19 cellular contexts compared by ENCODE assay signal in genomic region chr10:109207361-109207760, GRCh38.
DNase-seq lines count a peak whose midpoint lies in the region; ATAC-seq and TF ChIP-seq lines count a peak whose summit lies in the region.
"Had no signal": no experiment of that assay in that cellular context is flagged by ENCODE, and none has a peak within 500 bp of the region (broad histone marks: within the 10 kb centered on the region; RNA-seq: fewer than 3 reads in every experiment).

No MANE protein-coding gene starts in this region.

- H3K9me2 ChIP-seq in GM23248 (ENCODE audit: insufficient read depth) = no peaks in the 10 kb centered on the region; the same call in 1 of the 2 replicates
- no peaks in the 10 kb centered on the region for H3K9me2 ChIP-seq in hepatocyte (replicated peaks; ENCODE audit: insufficient read depth)

- H3K14ac ChIP-seq in trophoblast cell (ENCODE audit: low read length) = no peak overlapping the region

- H3K4me3 ChIP-seq in GM23248 (no peak overlapping the region), hepatocyte (no peak overlapping the region), trophoblast cell (ENCODE audit: low read depth, low read length) (no peak overlapping the region), esophagus squamous epithelium (no peak overlapping the region)

- H3F3A ChIP-seq in GM23248 (ENCODE audit: insufficient read depth) = peaks cover 25% of the 10 kb centered on the region

- no peak overlapping the region for H2BK5ac ChIP-seq in trophoblast cell (ENCODE audit: low read depth, low read length, poor library complexity)

- WGBS in GM23248 (ENCODE audit: low coverage in 1 of 2, low lambda C conversion rate in 2 of 2, missing lambda C conversion rate in 2 of 2), 2 experiments = 96 to 100% methylated on average over 1 of the region's 1 CpG
- 64% methylated on average over 1 of the region's 1 CpG for WGBS in hepatocyte (ENCODE audit: low lambda C conversion rate, missing lambda C conversion rate)
- no CpG with 5 or more reads among the region's 1 CpG for WGBS in trophoblast cell (ENCODE audit: extremely low coverage, insufficient coverage, insufficient read length)
- WGBS in esophagus squamous epithelium, 2 donors = 20 to 36% methylated on average over 1 of the region's 1 CpG

- H3K36me3 ChIP-seq in GM23248 (ENCODE audit: low read depth) (no peaks in the 10 kb centered on the region), hepatocyte (replicated peaks; ENCODE audit: insufficient read depth, low read depth) (no peaks in the 10 kb centered on the region), trophoblast cell (ENCODE audit: control insufficient read depth in 1 of 2, insufficient read depth in 2 of 2, low read length in 2 of 2) (no peaks in the 10 kb centered on the region), esophagus squamous epithelium (no peaks in the 10 kb centered on the region)

- no peak overlapping the region for H4K91ac ChIP-seq in trophoblast cell (ENCODE audit: low read depth, low read length)

- H3K27me3 ChIP-seq in GM23248 (replicated peaks; ENCODE audit: insufficient read depth) = no peaks in the 10 kb centered on the region
- H3K27me3 ChIP-seq in hepatocyte = no peaks in the 10 kb centered on the region
- no peaks in the 10 kb centered on the region for H3K27me3 ChIP-seq in trophoblast cell (ENCODE audit: insufficient read depth, low read length)
- H3K27me3 ChIP-seq in esophagus squamous epithelium = no peaks in the 10 kb centered on the region

- H2AK5ac ChIP-seq in trophoblast cell (ENCODE audit: low read length) = no peak overlapping the region

- H3K79me1 ChIP-seq in trophoblast cell (ENCODE audit: low read length) = no peaks in the 10 kb centered on the region

- peak overlapping the region; percentile 60 for H2BK12ac ChIP-seq in trophoblast cell (ENCODE audit: low read length)

- H3K9ac ChIP-seq in GM23248 (no peak overlapping the region), trophoblast cell (ENCODE audit: low read length) (no peak overlapping the region)

- no peak overlapping the region for H4K12ac ChIP-seq in trophoblast cell (ENCODE audit: low read depth, low read length)

- no peak for TF ChIP-seq POLR2A in esophagus squamous epithelium (IDR thresholded peaks at IDR 0.05)

- no peak overlapping the region for H3K4ac ChIP-seq in trophoblast cell (ENCODE audit: low read depth, low read length)

- H2BK120ac ChIP-seq in trophoblast cell (ENCODE audit: insufficient read depth, low read length, poor library complexity) = no peak overlapping the region

- no peaks in the 10 kb centered on the region for H3K4me1 Mint-ChIP-seq in natural killer cell

- no peak overlapping the region for H3K23ac ChIP-seq in trophoblast cell (ENCODE audit: low read length)

- H4K20me1 ChIP-seq in GM23248 (ENCODE audit: insufficient read depth) (no peaks in the 10 kb centered on the region), hepatocyte (ENCODE audit: insufficient read depth, poor library complexity, severe bottlenecking) (no peaks in the 10 kb centered on the region)

- H3K79me2 ChIP-seq in GM23248 (ENCODE audit: insufficient read depth) (no peaks in the 10 kb centered on the region), hepatocyte (no peaks in the 10 kb centered on the region), trophoblast cell (ENCODE audit: control insufficient read depth, insufficient read depth, low read length, poor library complexity) (no peaks in the 10 kb centered on the region)

- H3K9me3 ChIP-seq in GM23248 (ENCODE audit: low read depth) (no peaks in the 10 kb centered on the region), hepatocyte (ENCODE audit: low read depth) (no peaks in the 10 kb centered on the region), trophoblast cell (ENCODE audit: insufficient read depth, low read depth, low read length) (no peaks in the 10 kb centered on the region), esophagus squamous epithelium (no peaks in the 10 kb centered on the region)

- intact Hi-C loops in natural killer cell (cut with micrococcal nuclease) = no loop called here
- intact Hi-C loops in esophagus squamous epithelium (cut with DNase I) = no loop called here

- no peak for ATAC-seq in natural killer cell
- ATAC-seq: HepG2 had no signal

- no peak overlapping the region for H4K8ac ChIP-seq in trophoblast cell (ENCODE audit: low read depth, low read length)

- TF ChIP-seq CTCF in hepatocyte (IDR thresholded peaks at IDR 0.05; ENCODE audit: poor library complexity) (no peak), natural killer cell (IDR thresholded peaks at IDR 0.05) (no peak), esophagus squamous epithelium (IDR thresholded peaks at IDR 0.05) (no peak)

- in situ Hi-C loops in GM23248 (cut with MboI) = no loop called here

- H3K36me3 Mint-ChIP-seq in natural killer cell = no peaks in the 10 kb centered on the region

- peaks cover 41% of the 10 kb centered on the region for H3K4me1 ChIP-seq in GM23248 (ENCODE audit: insufficient read depth)
- H3K4me1 ChIP-seq in hepatocyte (ENCODE audit: insufficient read depth) = no peaks in the 10 kb centered on the region
- H3K4me1 ChIP-seq in trophoblast cell (ENCODE audit: control insufficient read depth in 1 of 2, insufficient read depth in 2 of 2, low read length in 2 of 2) = no peaks in the 10 kb centered on the region
- H3K4me1 ChIP-seq in esophagus squamous epithelium = no peaks in the 10 kb centered on the region

- H3K9me3 Mint-ChIP-seq in natural killer cell = peaks cover 0 to 9% of the 10 kb centered on the region in 2 donors

- H3K18ac ChIP-seq in trophoblast cell (ENCODE audit: low read length) = no peak overlapping the region

- H3K4me3 Mint-ChIP-seq in natural killer cell = no peak overlapping the region

- H3K4me2 ChIP-seq in GM23248 (ENCODE audit: unreplicated experiment) = no peak overlapping the region
- no peak overlapping the region for H3K4me2 ChIP-seq in hepatocyte
- no peak overlapping the region for H3K4me2 ChIP-seq in trophoblast cell (ENCODE audit: low read length)

- no peak overlapping the region for H3K27ac Mint-ChIP-seq in natural killer cell

- DNase-seq in GM23248 (no peak), OCI-M1 (lab: John Stamatoyannopoulos, UW) (peak; percentile 15), hepatocyte (ENCODE audit: low spot score) (no peak), trophoblast cell (peak in 1 of 2 donors; percentile 38), NCI-H187 (lab: John Stamatoyannopoulos, UW) (no peak), natural killer cell (no peak), esophagus squamous epithelium (lab: John Stamatoyannopoulos, UW) (no peak), MV-4-11 (lab: John Stamatoyannopoulos, UW) (no peak)
- DNase-seq: AML-193, DMS79, KG1, NCI-H1417 treated with DMSO at 0.1 percent for 48 hours, NCI-H2029, NCI-H345, NCI-H526 treated with DMSO at 0.1 percent for 48 hours, RPMI8226, SHP77 treated with DMSO at 0.1 percent for 48 hours had no signal

- no peak overlapping the region for H3K27ac ChIP-seq in GM23248
- H3K27ac ChIP-seq in hepatocyte = peak overlapping the region; percentile 48
- H3K27ac ChIP-seq in trophoblast cell (ENCODE audit: low read depth, low read length) = no peak overlapping the region
- no peak overlapping the region for H3K27ac ChIP-seq in esophagus squamous epithelium
- H3K27ac ChIP-seq: C4-2B had no signal

- H2AFZ ChIP-seq in GM23248 (peak overlapping the region; percentile 22; the same call in 1 of the 2 replicates), hepatocyte (no peak overlapping the region), trophoblast cell (ENCODE audit: insufficient read depth, low read length, poor library complexity) (no peak overlapping the region)

- no peaks in the 10 kb centered on the region for H3K27me3 Mint-ChIP-seq in natural killer cell (ENCODE audit: low read depth in 2 of 2)
